ENCODE assay signal across 10 cellular contexts in genomic region chr5:38257236-38258036, GRCh38. TPM values are rescaled to one million over a fixed set of nuclear protein-coding genes. Genes with fewer than 3 reads are reported as not detected.
DNase-seq lines count a peak whose midpoint lies in the region; ATAC-seq and TF ChIP-seq lines count a peak whose summit lies in the region.
"Had no signal": no experiment of that assay in that cellular context is flagged by ENCODE, and none has a peak within 500 bp of the region (broad histone marks: within the 10 kb centered on the region; RNA-seq: fewer than 3 reads in every experiment).

No MANE protein-coding gene starts in this region.

- no peaks in the 10 kb centered on the region for H3K36me3 ChIP-seq in NT2/D1 (ENCODE audit: insufficient read depth, insufficient read length, low read length)
- no peaks in the 10 kb centered on the region for H3K36me3 ChIP-seq in gastroesophageal sphincter
- H3K36me3 ChIP-seq in muscle layer of duodenum (ENCODE audit: control insufficient read depth in 1 of 2, insufficient read depth in 2 of 2, low read length in 2 of 2) = no peaks in the 10 kb centered on the region
- no peaks in the 10 kb centered on the region for H3K36me3 ChIP-seq in thoracic aorta

- DNase-seq in NT2/D1 (ENCODE audit: low read depth, low spot score) (no peak), thoracic aorta (ENCODE audit: low spot score) (no peak), NCI-H345 (lab: John Stamatoyannopoulos, UW) (no peak)
- DNase-seq in activated T-cell treated with anti-CD3 and anti-CD28 coated beads, Interleukin-2, amount 50 U/mL, for 48 hours = no peak
- DNase-seq: activated T-cell treated with anti-CD3 and anti-CD28 coated beads, Interleukin-2, amount 50 U/mL, for 1 hour; NCI-H2029 treated with DMSO at 0.1 percent for 48 hours; stimulated activated CD4-positive, alpha-beta T cell treated with anti-CD3 and anti-CD28 coated beads, Interleukin-1b, Interleukin-23, amount 100 ng/mL, for 48 hours had no signal

- 5% methylated on average over 26 of the region's 42 CpGs; no CpG with 5 or more reads in 1 of the 2 donors for WGBS in gastroesophageal sphincter (ENCODE audit: low coverage in 1 of 2), 2 donors

- H3K4me3 ChIP-seq in NT2/D1 (ENCODE audit: insufficient read length, low read depth) = peak overlapping the region; percentile 47
- peak overlapping the region; percentile 32 to 61 for H3K4me3 ChIP-seq in gastroesophageal sphincter
- peak overlapping the region; percentile 9 to 89 for H3K4me3 ChIP-seq in muscle layer of duodenum (ENCODE audit: low read depth in 1 of 2, low read length in 2 of 2)
- peak overlapping the region; percentile 69 for H3K4me3 ChIP-seq in thoracic aorta

- no peak for TF ChIP-seq EP300 in gastroesophageal sphincter (IDR thresholded peaks at IDR 0.05)

- H3K4me1 ChIP-seq in NT2/D1 (ENCODE audit: insufficient read depth, insufficient read length) (no peaks in the 10 kb centered on the region), gastroesophageal sphincter (peaks cover 0 to 24% (median 13%) of the 10 kb centered on the region in 3 donors), muscle layer of duodenum (ENCODE audit: control insufficient read depth in 1 of 2, insufficient read depth in 2 of 2, low read length in 2 of 2) (peaks cover 0 to 14% of the 10 kb centered on the region in 2 donors), thoracic aorta (ENCODE audit: control insufficient read depth in 1 of 2, low read depth in 2 of 2) (peaks cover 14 to 22% of the 10 kb centered on the region in 2 donors)

- H3K9me3 ChIP-seq in NT2/D1 (ENCODE audit: insufficient read depth, low read length) = 0 out of 2 replicates have a peak, but pooled peaks cover 12% of the 10 kb centered on the region
- no peaks in the 10 kb centered on the region for H3K9me3 ChIP-seq in gastroesophageal sphincter
- peaks cover 0 to 2% of the 10 kb centered on the region in 2 donors for H3K9me3 ChIP-seq in muscle layer of duodenum (ENCODE audit: control insufficient read depth in 1 of 2, low read length in 2 of 2)
- H3K9me3 ChIP-seq in thoracic aorta = no peaks in the 10 kb centered on the region

- H3K27ac ChIP-seq in gastroesophageal sphincter (peak overlapping the region in 2 of 4 donors; percentile 16 to 65), muscle layer of duodenum (ENCODE audit: low read length) (no peak overlapping the region), thoracic aorta (no peak overlapping the region)

- H3K27me3 ChIP-seq in NT2/D1 (ENCODE audit: insufficient read depth, insufficient read length) (peaks cover 63% of the 10 kb centered on the region), gastroesophageal sphincter (peaks cover 70% of the 10 kb centered on the region), muscle layer of duodenum (ENCODE audit: low read depth, low read length) (peaks cover 19% of the 10 kb centered on the region), thoracic aorta (replicated peaks; ENCODE audit: insufficient read depth) (peaks cover 11% of the 10 kb centered on the region)

- no peak for TF ChIP-seq POLR2A in gastroesophageal sphincter (IDR thresholded peaks at IDR 0.05)

- ATAC-seq in gastroesophageal sphincter (peak; percentile 38), thoracic aorta (ENCODE audit: insufficient number of reproducible peaks, low FRiP score, low read depth) (no peak), GM19328 (IDR thresholded peaks at IDR 0.05; ENCODE audit: unreplicated experiment) (no peak)

- no peak overlapping the region for H3K9ac ChIP-seq in NT2/D1 (ENCODE audit: insufficient read length, low read depth)

- TF ChIP-seq CTCF in gastroesophageal sphincter (IDR thresholded peaks at IDR 0.05) (no peak), thoracic aorta (IDR thresholded peaks at IDR 0.05) (no peak)

RNA-seq across cellular contexts. Expression of gene EGFLAM, which starts 0.9 kb away (rescaled TPM):
- 1 to 10 TPM; 4.8 to 8.3 (median 7.7) TPM for total RNA-seq in gastroesophageal sphincter
- total RNA-seq in thoracic aorta = 10 to 100 TPM; 10.7 to 23.4 TPM
